In the genomic region with DNA sequence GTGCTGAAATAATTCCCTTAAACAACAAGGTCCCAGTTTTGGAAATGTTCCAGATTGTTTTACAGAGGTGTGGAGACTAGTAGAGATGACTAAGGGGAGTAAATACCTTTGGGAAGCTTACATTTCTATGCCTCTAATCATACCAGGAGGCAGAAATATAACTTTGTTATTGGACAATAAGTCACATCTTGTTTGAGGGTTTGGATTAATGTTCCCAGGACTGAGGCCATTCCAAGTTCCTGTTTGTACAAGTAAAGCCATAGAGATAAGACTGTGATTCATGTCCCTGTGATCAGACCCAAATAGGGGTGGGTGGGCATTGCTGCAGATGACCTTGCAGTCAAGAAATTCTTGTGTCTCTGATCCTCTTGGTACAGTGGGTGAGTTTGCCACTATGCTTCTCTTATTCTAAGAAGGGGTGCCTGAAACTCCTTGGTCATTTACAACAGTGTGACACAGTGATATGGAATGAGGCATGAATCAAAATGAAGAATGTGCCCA, we compare ENCODE assay signal across 1 cellular context.
TF ChIP-seq lines count a peak whose summit lies in the region.

No MANE protein-coding gene starts in this region.

TF ChIP-seq in SK-N-SH, 30 proteins besides CTCF, POLR2A, EP300 and RAD21 (continued from another document):
- no peak for TF ChIP-seq ELF1 (IDR thresholded peaks at IDR 0.05)
